ENCODE assay signal across 8 cellular contexts in the genomic region with DNA sequence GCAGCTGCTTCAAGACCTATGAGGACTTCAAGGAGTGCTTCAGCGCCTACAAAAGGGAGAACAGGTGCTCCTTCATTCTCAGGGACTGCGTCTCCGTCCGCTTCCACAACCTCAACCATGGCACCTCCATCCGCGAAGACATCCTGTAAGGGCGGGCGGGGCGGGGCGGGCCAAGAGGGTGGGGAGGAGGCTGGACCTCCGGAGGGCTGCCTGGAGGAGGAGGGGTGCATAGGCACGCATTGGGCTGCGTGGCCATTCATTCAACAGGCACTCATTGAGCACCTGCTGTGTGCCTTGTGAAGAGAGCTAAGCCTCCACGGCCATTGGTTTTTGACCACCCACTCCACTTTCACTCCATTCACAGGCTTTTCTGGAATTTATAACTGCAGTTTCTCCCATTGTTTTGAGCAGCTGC. TPM values are rescaled to one million over a fixed set of nuclear protein-coding genes. Genes with fewer than 3 reads are reported as not detected.
DNase-seq lines count a peak whose midpoint lies in the region; ATAC-seq and TF ChIP-seq lines count a peak whose summit lies in the region.

No MANE protein-coding gene starts in this region.

- DNase-seq in heart right ventricle (no peak), cardiac septum (ENCODE audit: low spot score) (no peak), Peyer's patch (no peak), T1000 (lab: John Stamatoyannopoulos, UW) (no peak)
- no peak for DNase-seq in effector memory CD8-positive, alpha-beta T cell

- intact Hi-C loops in heart right ventricle (cut with DNase I) = loop anchor here in 1 of 10 donors (2.0 kb wide), 1 partner anchor 23 kb away; no protein-coding TSS in a partner anchor
- intact Hi-C loops in cardiac septum (cut with DNase I) = no loop called here

- peak in 3 of 8 donors; percentile 15 to 26 (median 24) for ATAC-seq in heart right ventricle
- peak; percentile 6 for ATAC-seq in HG02840 (IDR thresholded peaks at IDR 0.05; ENCODE audit: low FRiP score, unreplicated experiment)
- peak; percentile 14 for ATAC-seq in effector memory CD8-positive, alpha-beta T cell (replicated peaks)
- no peak for ATAC-seq in HG03378 (IDR thresholded peaks at IDR 0.05; ENCODE audit: unreplicated experiment)

- H3K4me3 Mint-ChIP-seq in effector memory CD8-positive, alpha-beta T cell = peak overlapping the region; percentile 97 to 99
- H3K4me3 Mint-ChIP-seq in nephron = peak overlapping the region; percentile 93 to 95 (median 94)

- H3K27me3 ChIP-seq in heart right ventricle (no peaks in the 10 kb centered on the region), Peyer's patch (no peaks in the 10 kb centered on the region)

- H3K9me3 ChIP-seq in heart right ventricle = no peaks in the 10 kb centered on the region
- H3K9me3 ChIP-seq in Peyer's patch = no peaks in the 10 kb centered on the region

- H3K27ac Mint-ChIP-seq in effector memory CD8-positive, alpha-beta T cell = peak overlapping the region; percentile 96 to 97
- H3K27ac Mint-ChIP-seq in nephron = peak overlapping the region; percentile 89 to 97 (median 92)

- peaks cover 34% of the 10 kb centered on the region for H3K36me3 Mint-ChIP-seq in effector memory CD8-positive, alpha-beta T cell (ENCODE audit: insufficient read depth)
- H3K36me3 Mint-ChIP-seq in nephron (ENCODE audit: low read depth) = peaks cover 5% of the 10 kb centered on the region

- no peaks in the 10 kb centered on the region for H3K27me3 Mint-ChIP-seq in effector memory CD8-positive, alpha-beta T cell
- H3K27me3 Mint-ChIP-seq in nephron (ENCODE audit: low read depth) = no peaks in the 10 kb centered on the region

- H3K4me3 ChIP-seq in heart right ventricle (peak overlapping the region; percentile 60 to 99 (median 86)), Peyer's patch (peak overlapping the region; percentile 82 to 97 (median 94))

- H3K27ac ChIP-seq in heart right ventricle (peak overlapping the region in 9 of 10 donors; percentile 77 to 96 (median 88)), Peyer's patch (peak overlapping the region; percentile 83 to 92 (median 89))

- peaks cover 0 to 30% (median 0%) of the 10 kb centered on the region in 9 donors for H3K36me3 ChIP-seq in heart right ventricle
- H3K36me3 ChIP-seq in Peyer's patch = peaks cover 0 to 13% (median 0%) of the 10 kb centered on the region in 3 donors

- H3K4me1 ChIP-seq in heart right ventricle (peaks cover 10 to 42% (median 35%) of the 10 kb centered on the region in 9 donors), Peyer's patch (peaks cover 0 to 56% (median 12%) of the 10 kb centered on the region in 4 donors)

- no peaks in the 10 kb centered on the region for H3K9me3 Mint-ChIP-seq in effector memory CD8-positive, alpha-beta T cell
- no peaks in the 10 kb centered on the region for H3K9me3 Mint-ChIP-seq in nephron

- TF ChIP-seq CTCF in heart right ventricle (IDR thresholded peaks at IDR 0.05) (no peak), Peyer's patch (IDR thresholded peaks at IDR 0.05) (no peak), nephron (IDR thresholded peaks at IDR 0.05; ENCODE audit: unreplicated experiment in 3 of 3) (no peak)

- TF ChIP-seq POLR2A in Peyer's patch (IDR thresholded peaks at IDR 0.05) = no peak

- WGBS in heart right ventricle, 2 donors = 12% methylated on average over 14 of the region's 14 CpGs

- peaks cover 26 to 39% of the 10 kb centered on the region in 2 donors for H3K4me1 Mint-ChIP-seq in effector memory CD8-positive, alpha-beta T cell (ENCODE audit: low read depth in 2 of 2)
- peaks cover 49% of the 10 kb centered on the region for H3K4me1 Mint-ChIP-seq in nephron

RNA-seq across cellular contexts. Expression of a gene that starts 0.4 kb away (rescaled TPM):
- 1 to 10 TPM; 1.4 to 2.5 (median 2.0) TPM for total RNA-seq in heart right ventricle
- polyA plus RNA-seq in heart right ventricle = 1 to 10 TPM; 1.5 to 1.6 TPM
- total RNA-seq in cardiac septum = 2.0 TPM
- 1 to 10 TPM; 2.5 to 9.1 (median 4.6) TPM for total RNA-seq in Peyer's patch

RNA-seq across cellular contexts. Expression of a gene that starts 0.7 kb away (rescaled TPM):
- 10 to 100 TPM; 21.3 to 34.1 (median 27.4) TPM for total RNA-seq in heart right ventricle
- polyA plus RNA-seq in heart right ventricle = 10 to 100 TPM; 39.9 to 46.6 TPM
- total RNA-seq in cardiac septum = 24.9 TPM
- total RNA-seq in Peyer's patch = 10 to 100 TPM; 56.9 to 93.8 (median 78.3) TPM

RNA-seq across cellular contexts. Expression of a gene that starts 23.2 kb away (rescaled TPM):
- total RNA-seq in heart right ventricle = 10 to 100 TPM in 6 of 10 donors, 1 to 10 TPM in 4; 9.2 to 12.0 (median 10.4) TPM
- 1 to 10 TPM; 3.8 to 4.9 TPM for polyA plus RNA-seq in heart right ventricle
- total RNA-seq in cardiac septum = 6.9 TPM
- total RNA-seq in Peyer's patch = 10 to 100 TPM in 3 of 4 donors, 1 to 10 TPM in 1; 6.6 to 14.5 (median 11.9) TPM

RNA-seq across cellular contexts. Expression of a gene that starts 24.2 kb away (rescaled TPM):
- 10 to 100 TPM; 15.4 to 27.0 (median 19.3) TPM for total RNA-seq in heart right ventricle
- 10 to 100 TPM; 15.8 to 18.0 TPM for polyA plus RNA-seq in heart right ventricle
- 19.5 TPM for total RNA-seq in cardiac septum
- total RNA-seq in Peyer's patch = 10 to 100 TPM; 17.5 to 94.9 (median 42.7) TPM

RNA-seq across cellular contexts. Expression of a gene that starts 29.6 kb away (rescaled TPM):
- 1 to 10 TPM; 1.0 to 3.1 (median 2.0) TPM for total RNA-seq in heart right ventricle
- 1 to 10 TPM in 1 of 2 donors, under 1 TPM in 1; 0.65 to 4.3 TPM for polyA plus RNA-seq in heart right ventricle
- total RNA-seq in cardiac septum = 3.3 TPM
- 10 to 100 TPM in 3 of 4 donors, 1 to 10 TPM in 1; 5.8 to 35.2 (median 19.5) TPM for total RNA-seq in Peyer's patch
